28 cellular contexts compared by ENCODE assay signal in the genomic region with DNA sequence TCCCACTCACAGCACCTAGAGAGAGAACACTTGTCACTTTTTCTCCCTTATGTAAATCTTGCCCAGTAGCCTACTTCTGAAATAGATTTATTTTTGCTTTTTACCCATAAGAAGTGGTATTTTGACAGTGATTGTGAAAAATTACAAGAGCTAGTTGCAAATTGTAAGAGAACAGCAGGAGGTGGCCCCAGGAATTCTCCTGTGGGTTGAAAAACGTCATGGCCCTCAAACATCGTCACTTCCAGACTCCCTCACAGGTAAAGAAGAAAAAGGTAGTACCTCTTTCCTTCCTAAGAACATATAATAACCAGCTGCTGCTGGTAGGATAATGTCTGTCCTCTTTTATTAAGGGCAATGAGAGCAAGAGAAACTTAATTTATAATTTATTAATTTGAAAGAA.
"Had no signal": no experiment of that assay in that cellular context is flagged by ENCODE, and none has a peak within 500 bp of the region (broad histone marks: within the 10 kb centered on the region; RNA-seq: fewer than 3 reads in every experiment).

No MANE protein-coding gene starts in this region.

- DNase-seq: naive thymus-derived CD8-positive, alpha-beta T cell; nephron progenitor cell; nucleus accumbens; pancreas; right cardiac atrium; spleen; stimulated activated CD4-positive, alpha-beta T cell treated with anti-CD3 and anti-CD28 coated beads, Interleukin-12 subunit alpha, Interleukin-12 subunit beta, amount 100 ng/mL, for 4 hours; stimulated activated CD4-positive, alpha-beta T cell treated with anti-CD3 and anti-CD28 coated beads, Interleukin-1b, Interleukin-23, amount 100 ng/mL, for 48 hours; stimulated activated CD4-positive, alpha-beta T cell treated with anti-CD3 and anti-CD28 coated beads, Interleukin-4, amount 100 ng/mL, for 1 hour; stimulated activated CD4-positive, alpha-beta T cell treated with anti-CD3 and anti-CD28 coated beads, Interleukin-4, amount 100 ng/mL, for 4 hours; stimulated activated CD8-positive, alpha-beta memory T cell treated with anti-CD3 and anti-CD28 coated beads, Interleukin-4, amount 100 ng/mL, for 48 hours; stimulated activated naive CD4-positive, alpha-beta T cell; stimulated activated naive CD8-positive, alpha-beta T cell treated with anti-CD3 and anti-CD28 coated beads, Interleukin-15, amount 100 ng/mL, for 72 hours; stimulated activated naive CD8-positive, alpha-beta T cell treated with anti-CD3 and anti-CD28 coated beads, Interleukin-15, Interleukin-2, amounts not matched to agents 100 U/mL and 50 U/mL, for 24 hours; substantia nigra; testis; tibial artery; transverse colon; upper lobe of right lung; uterus had no signal

- H3K4me2 ChIP-seq: smooth muscle cell had no signal

- H3K27ac ChIP-seq: neutrophil, pancreas, prostate gland, skin epidermis, spleen, suprapubic skin, testis, tibial artery, transverse colon, upper lobe of right lung, uterus had no signal

- H3K36me3 ChIP-seq: neutrophil, pancreas, prostate gland, spleen, suprapubic skin, upper lobe of right lung, uterus had no signal

- H3K4me3 ChIP-seq: pancreas, prostate gland, skin epidermis, smooth muscle cell, spleen, suprapubic skin, testis, tibial artery, transverse colon, upper lobe of right lung, uterus had no signal

- ATAC-seq: naive thymus-derived CD8-positive, alpha-beta T cell; natural killer cell treated with Interleukin-12 subunit alpha and Interleukin-12 subunit beta and Interleukin-15 and Interleukin-18, amount 100 ng/mL, for 72 hours; pancreas; right cardiac atrium; sciatic nerve; stimulated activated memory B cell treated with anti-CD40 and anti-IgM and Interleukin-4, amounts not matched to agents 10 μg/mL and 1 μg/mL and 100 μg/mL, for 72 hours; stimulated activated naive CD8-positive, alpha-beta T cell treated with anti-CD3 and anti-CD28 coated beads, Interleukin-15, amount 100 ng/mL, for 72 hours; stimulated activated naive CD8-positive, alpha-beta T cell treated with anti-CD3 and anti-CD28 coated beads, Interleukin-15, Interleukin-2, amounts not matched to agents 100 U/mL and 50 U/mL, for 24 hours; upper lobe of right lung had no signal

- H3K4me1 ChIP-seq: pancreas, prostate gland, spleen, suprapubic skin, testis, tibial artery, transverse colon, upper lobe of right lung, uterus had no signal

- H3K27me3 ChIP-seq: neutrophil, pancreas, spleen, suprapubic skin, testis, tibial artery, transverse colon, upper lobe of right lung, uterus had no signal
